8 cellular contexts compared by ENCODE assay signal in the genomic region with DNA sequence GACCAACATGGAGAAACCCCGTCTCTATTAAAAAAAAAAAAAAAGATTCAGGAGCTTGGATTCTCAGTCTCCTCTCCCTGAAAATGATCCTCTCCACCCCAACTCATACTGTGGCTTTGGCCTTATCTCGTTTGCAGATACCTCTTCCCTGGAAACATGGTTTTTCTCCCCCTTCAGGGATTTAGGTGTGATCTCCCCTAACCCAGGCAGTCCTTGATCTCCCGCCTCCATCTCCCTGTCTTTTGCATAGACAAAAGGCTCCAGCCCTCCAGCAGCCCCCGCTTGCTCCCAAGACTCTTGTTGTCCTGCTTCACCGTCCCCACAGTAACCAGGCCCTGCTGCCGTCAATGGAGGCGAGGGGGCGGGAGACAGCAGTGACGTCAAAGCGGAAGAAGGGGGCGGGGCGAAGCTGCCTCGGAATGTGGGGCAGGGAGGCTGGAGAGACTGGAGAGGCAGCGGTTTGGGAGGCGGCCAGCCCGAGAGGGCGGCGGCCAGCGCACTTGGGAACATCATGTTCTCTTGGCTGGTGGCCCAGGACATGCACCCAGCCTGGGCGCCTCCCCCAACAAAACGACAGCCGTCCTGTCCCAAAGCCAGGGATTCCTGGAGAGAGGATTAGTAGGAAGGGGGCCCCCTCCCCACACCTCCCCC. TPM values are rescaled to one million over a fixed set of nuclear protein-coding genes. Genes with fewer than 3 reads are reported as not detected.
DNase-seq lines count a peak whose midpoint lies in the region; ATAC-seq and TF ChIP-seq lines count a peak whose summit lies in the region.

No MANE protein-coding gene starts in this region.

- H3K27ac Mint-ChIP-seq in mesothelial cell of epicardium: no peak overlapping the region

- H3K27me3 Mint-ChIP-seq in mesothelial cell of epicardium (ENCODE audit: low read depth): no peaks in the 10 kb centered on the region

- peaks cover 19% of the 10 kb centered on the region; the same call in 1 of the 2 replicates for H3K36me3 ChIP-seq in ACC112 (ENCODE audit: insufficient read depth, low read length)
- peaks cover 13% of the 10 kb centered on the region for H3K36me3 ChIP-seq in OCI-LY1 (ENCODE audit: insufficient read depth, low read length)

- H3K4me1 ChIP-seq in ACC112 (ENCODE audit: control insufficient read depth, insufficient read depth, low read length, unreplicated experiment) (peaks cover 27% of the 10 kb centered on the region), OCI-LY1 (ENCODE audit: insufficient read depth, low read length, severe bottlenecking) (peaks cover 57% of the 10 kb centered on the region)

- peaks cover 3% of the 10 kb centered on the region for H3K36me3 Mint-ChIP-seq in mesothelial cell of epicardium

- H3K9me3 ChIP-seq in OCI-LY1 (ENCODE audit: low read length): no peaks in the 10 kb centered on the region

- no peaks in the 10 kb centered on the region for H3K9me3 Mint-ChIP-seq in mesothelial cell of epicardium

- no peaks in the 10 kb centered on the region for H3K27me3 ChIP-seq in ACC112 (ENCODE audit: insufficient read depth, low read length)
- H3K27me3 ChIP-seq in OCI-LY1 (ENCODE audit: insufficient read depth, low read length): no peaks in the 10 kb centered on the region

- H3F3A ChIP-seq in OCI-LY1 (ENCODE audit: insufficient read depth, low read length): no peaks in the 10 kb centered on the region

- no peaks in the 10 kb centered on the region for H3K9me2 ChIP-seq in OCI-LY1 (ENCODE audit: low read depth, low read length)

- H3K79me2 ChIP-seq in ACC112 (ENCODE audit: control insufficient read depth, insufficient read depth, low read length, unreplicated experiment) (peaks cover 57% of the 10 kb centered on the region), OCI-LY1 (ENCODE audit: insufficient read depth, low read length) (no peaks in the 10 kb centered on the region)

- peak overlapping the region; percentile 58 for H3K4me2 ChIP-seq in OCI-LY1 (ENCODE audit: low read length)

- no peak for ATAC-seq in GM21529 (IDR thresholded peaks at IDR 0.05; ENCODE audit: unreplicated experiment)

- no peak overlapping the region for H3K4me3 Mint-ChIP-seq in mesothelial cell of epicardium

- peaks cover 25% of the 10 kb centered on the region for H3K4me1 Mint-ChIP-seq in mesothelial cell of epicardium

- H3K9ac ChIP-seq in OCI-LY1 (ENCODE audit: low read length): peak overlapping the region; percentile 29; the same call in 1 of the 2 replicates

- H3K27ac ChIP-seq in ACC112 (ENCODE audit: low read depth, low read length) (peak overlapping the region; percentile 99), OCI-LY1 (ENCODE audit: low read depth, low read length, poor library complexity, severe bottlenecking) (peak overlapping the region; percentile 63)

- H3K4me3 ChIP-seq in ACC112 (ENCODE audit: low read depth, low read length) (peak overlapping the region; percentile 99), OCI-LY1 (ENCODE audit: low read depth, low read length, poor library complexity, severe bottlenecking) (peak overlapping the region; percentile 28)

- TF ChIP-seq CTCF in OCI-LY1 (IDR thresholded peaks at IDR 0.05; ENCODE audit: low read length) (no peak), mesothelial cell of epicardium (IDR thresholded peaks at IDR 0.05; ENCODE audit: unreplicated experiment) (no peak)

- H2AFZ ChIP-seq in ACC112 (ENCODE audit: low read length, unreplicated experiment) (no peak overlapping the region), OCI-LY1 (ENCODE audit: low read length) (no peak overlapping the region)

- DNase-seq in GOT3 (lab: John Stamatoyannopoulos, UW): peak; percentile 88
- DNase-seq in activated T-cell treated with anti-CD3 and anti-CD28 coated beads, Interleukin-2, amount 50 U/mL, for 1 hour: peak; percentile 92
- peak; percentile 79 for DNase-seq in epidermal melanocyte (ENCODE audit: insufficient read length, low spot score)
- DNase-seq in mesothelial cell of epicardium (ENCODE audit: low spot score in 2 of 2, unreplicated experiment in 2 of 2): peak; percentile 97 to 99
- DNase-seq in stimulated activated CD8-positive, alpha-beta memory T cell treated with anti-CD3 and anti-CD28 coated beads, Interleukin-12 subunit alpha, Interleukin-12 subunit beta, amount 100 ng/mL, for 24 hours (ENCODE audit: extremely low read depth): peak; percentile 61

- H4K20me1 ChIP-seq in OCI-LY1 (ENCODE audit: insufficient read depth, low read length): no peaks in the 10 kb centered on the region

RNA-seq across cellular contexts. Expression of a gene that starts 1.9 kb away (rescaled TPM):
- 55.2 to 70.2 TPM (median 58.0 TPM) in 3 replicates for total RNA-seq in mesothelial cell of epicardium

RNA-seq across cellular contexts. Expression of a gene that starts 8.7 kb away (rescaled TPM):
- total RNA-seq in mesothelial cell of epicardium: 51.3 to 55.3 TPM (median 54.8 TPM) in 3 replicates

RNA-seq across cellular contexts. Expression of a gene that starts 22.1 kb away (rescaled TPM):
- 22.0 to 23.2 TPM (median 22.6 TPM) in 3 replicates for total RNA-seq in mesothelial cell of epicardium

RNA-seq across cellular contexts. Expression of a gene that starts 30.2 kb away (rescaled TPM):
- total RNA-seq in mesothelial cell of epicardium: 0.45 to 0.75 TPM (median 0.66 TPM) in 3 replicates

RNA-seq across cellular contexts. Expression of a gene that starts 35.8 kb away (rescaled TPM):
- total RNA-seq in mesothelial cell of epicardium: 0.09 to 0.13 TPM in 2 of 3 replicates, not detected in the other
